ENCODE assay signal across 9 cellular contexts in the genomic region with DNA sequence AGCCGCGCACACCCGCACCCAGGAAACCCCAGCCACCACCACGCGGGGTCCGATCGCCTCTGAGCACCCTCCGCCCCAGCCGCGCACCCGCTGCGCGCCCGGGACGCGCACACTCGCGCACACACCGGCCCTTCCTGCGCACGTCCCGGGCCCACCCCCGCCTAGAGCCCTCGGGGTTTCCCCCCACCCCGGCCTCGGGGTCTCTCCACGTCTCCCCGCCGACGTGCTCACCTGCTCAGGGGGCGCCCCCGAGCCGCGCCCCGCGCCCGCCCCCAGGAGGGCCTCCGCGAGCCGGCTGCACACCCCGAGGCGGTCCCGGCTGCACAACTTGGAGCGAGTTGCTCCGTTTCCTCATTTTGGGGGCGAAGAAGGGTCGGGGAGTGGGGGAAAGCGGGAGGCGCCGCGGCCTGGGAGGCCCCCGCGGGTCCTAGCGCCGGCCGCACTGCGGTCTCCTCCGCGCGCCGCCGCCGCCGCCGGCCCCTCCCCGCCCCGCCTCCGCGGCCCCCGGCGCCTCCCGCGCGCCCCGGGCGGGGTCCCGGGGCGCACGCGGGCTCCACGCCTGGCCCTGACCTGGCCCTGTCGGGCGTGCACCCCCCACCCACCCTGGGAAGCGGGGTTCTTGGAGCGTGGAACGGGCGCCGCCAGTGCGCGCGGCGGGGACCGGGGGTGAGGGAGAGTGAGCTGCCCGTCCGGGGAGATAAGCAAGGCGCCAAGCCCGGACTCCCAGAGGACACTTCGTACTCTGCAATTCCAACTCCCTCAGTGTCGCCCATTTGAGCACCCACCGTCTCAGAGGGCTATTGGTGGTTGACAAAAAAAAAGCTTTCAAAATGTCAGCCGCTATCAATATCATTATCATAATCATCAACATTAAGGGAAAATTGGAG. TPM values are rescaled to one million over a fixed set of nuclear protein-coding genes. Genes with fewer than 3 reads are reported as not detected.
A peak's percentile ranks its signal among the peaks of the same experiment; 100 is the strongest.
DNase-seq lines count a peak whose midpoint lies in the region; ATAC-seq lines count a peak whose summit lies in the region.
"Had no signal": no experiment of that assay in that cellular context is flagged by ENCODE, and none has a peak within 500 bp of the region (broad histone marks: within the 10 kb centered on the region; RNA-seq: fewer than 3 reads in every experiment).

TSS of gene MATK (minus strand) at position 444 of the 887 bp plus-strand sequence. CDS start 1,246 bp downstream, outside the sequence.

- H3K4me1 Mint-ChIP-seq in activated CD4-positive, alpha-beta T cell treated with anti-CD3 and anti-CD28 coated beads, Interleukin-2, amount 10 ng/mL, durations not matched to agents 24 days and 14 days, result peaks cover 4% of the 10 kb centered on the region
- peaks cover 8 to 13% of the 10 kb centered on the region in 2 donors for H3K4me1 Mint-ChIP-seq in stimulated activated naive B cell treated with anti-CD40 and anti-IgM and Interleukin-4, amounts not matched to agents 10 μg/mL and 1 μg/mL and 100 μg/mL, for 72 hours

- H3K27me3 ChIP-seq in iPS-15b (ENCODE audit: control insufficient read depth, insufficient read depth, low read length), result peaks cover 6% of the 10 kb centered on the region

- H3K36me3 Mint-ChIP-seq in activated CD4-positive, alpha-beta T cell treated with anti-CD3 and anti-CD28 coated beads, Interleukin-2, amount 10 ng/mL, durations not matched to agents 24 days and 14 days (ENCODE audit: low read depth), result peaks cover 23% of the 10 kb centered on the region
- peaks cover 18 to 20% of the 10 kb centered on the region in 2 donors for H3K36me3 Mint-ChIP-seq in stimulated activated naive B cell treated with anti-CD40 and anti-IgM and Interleukin-4, amounts not matched to agents 10 μg/mL and 1 μg/mL and 100 μg/mL, for 72 hours

- H3K27me3 Mint-ChIP-seq in activated CD4-positive, alpha-beta T cell treated with anti-CD3 and anti-CD28 coated beads, Interleukin-2, amount 10 ng/mL, durations not matched to agents 24 days and 14 days, result peaks cover 16% of the 10 kb centered on the region
- H3K27me3 Mint-ChIP-seq in stimulated activated naive B cell treated with anti-CD40 and anti-IgM and Interleukin-4, amounts not matched to agents 10 μg/mL and 1 μg/mL and 100 μg/mL, for 72 hours, result peaks cover 5 to 6% of the 10 kb centered on the region in 2 donors

- H3K9me3 ChIP-seq in iPS-15b (ENCODE audit: control insufficient read depth, insufficient read depth, low read length), result peaks cover 12% of the 10 kb centered on the region

- peak within 1 kb of the TSS; percentile 84 for H3K4me3 Mint-ChIP-seq in activated CD4-positive, alpha-beta T cell treated with anti-CD3 and anti-CD28 coated beads, Interleukin-2, amount 10 ng/mL, durations not matched to agents 24 days and 14 days
- peak within 1 kb of the TSS; percentile 71 to 80 for H3K4me3 Mint-ChIP-seq in stimulated activated naive B cell treated with anti-CD40 and anti-IgM and Interleukin-4, amounts not matched to agents 10 μg/mL and 1 μg/mL and 100 μg/mL, for 72 hours

- intact Hi-C loops in activated CD4-positive, alpha-beta T cell treated with anti-CD3 and anti-CD28 coated beads, Interleukin-2, amount 10 ng/mL, durations not matched to agents 24 days and 14 days (cut with micrococcal nuclease), result loop anchor here (2.0 kb wide), 1 partner anchor 33 kb away; no protein-coding TSS in a partner anchor

- ATAC-seq in stimulated activated naive B cell treated with anti-CD40 and anti-IgM and Interleukin-4, amounts not matched to agents 10 μg/mL and 1 μg/mL and 100 μg/mL, for 72 hours (replicated peaks), result peak; percentile 63 to 64
- ATAC-seq in HG02885 (IDR thresholded peaks at IDR 0.05; ENCODE audit: poor library complexity, unreplicated experiment), result no peak

- DNase-seq in NCI-H748 (lab: John Stamatoyannopoulos, UW; ENCODE audit: unreplicated experiment), result peak; percentile 15
- DNase-seq in NCI-H748 treated with DMSO at 0.1 percent for 48 hours (lab: John Stamatoyannopoulos, UW), result no peak
- DNase-seq in activated CD4-positive, alpha-beta T cell treated with anti-CD3 and anti-CD28 coated beads, Interleukin-2, amount 10 ng/mL, durations not matched to agents 24 days and 14 days, result peak; percentile 68
- DNase-seq in stimulated activated naive B cell treated with anti-CD40 and anti-IgM and Interleukin-4, amounts not matched to agents 10 μg/mL and 1 μg/mL and 100 μg/mL, for 72 hours, result no peak
- no peak for DNase-seq in HuH-7 (ENCODE audit: low spot score)
- no peak for DNase-seq in NCI-H446 treated with DMSO at 0.1 percent for 48 hours (lab: John Stamatoyannopoulos, UW)
- DNase-seq: central memory CD4-positive, alpha-beta T cell had no signal

- H3K9me3 Mint-ChIP-seq in activated CD4-positive, alpha-beta T cell treated with anti-CD3 and anti-CD28 coated beads, Interleukin-2, amount 10 ng/mL, durations not matched to agents 24 days and 14 days, result peaks cover 12% of the 10 kb centered on the region
- H3K9me3 Mint-ChIP-seq in stimulated activated naive B cell treated with anti-CD40 and anti-IgM and Interleukin-4, amounts not matched to agents 10 μg/mL and 1 μg/mL and 100 μg/mL, for 72 hours, result peaks cover 16 to 18% of the 10 kb centered on the region in 2 donors

- H3K36me3 ChIP-seq in iPS-15b (ENCODE audit: control insufficient read depth, insufficient read depth, low read length), result peaks cover 5% of the 10 kb centered on the region

- H3K4me3 ChIP-seq in iPS-15b (ENCODE audit: low read depth, low read length), result peak within 1 kb of the TSS; percentile 81

- H3K9ac ChIP-seq in iPS-15b (ENCODE audit: low read depth, low read length), result peak within 1 kb of the TSS; percentile 54

- H3K27ac Mint-ChIP-seq in activated CD4-positive, alpha-beta T cell treated with anti-CD3 and anti-CD28 coated beads, Interleukin-2, amount 10 ng/mL, durations not matched to agents 24 days and 14 days, result peak within 1 kb of the TSS; percentile 75
- peak within 1 kb of the TSS; percentile 14 for H3K27ac Mint-ChIP-seq in stimulated activated naive B cell treated with anti-CD40 and anti-IgM and Interleukin-4, amounts not matched to agents 10 μg/mL and 1 μg/mL and 100 μg/mL, for 72 hours

- no peaks in the 10 kb centered on the region for H3K4me1 ChIP-seq in iPS-15b (ENCODE audit: control insufficient read depth, insufficient read depth, low read length)

RNA-seq across cellular contexts. Expression of gene MATK, which starts in this region (rescaled TPM):
- total RNA-seq in activated CD4-positive, alpha-beta T cell treated with anti-CD3 and anti-CD28 coated beads, Interleukin-2, amount 10 ng/mL, durations not matched to agents 24 days and 14 days, result 31.6 and 32.3 TPM in 2 replicates

Comparison
In these comparisons a context has a peak if more than half of its experiments do, and no peak if none do; other contexts are left out.
1. DNase-seq: peak in NCI-H748 (single experiment) and activated CD4-positive, alpha-beta T cell treated with anti-CD3 and anti-CD28 coated beads, Interleukin-2, amount 10 ng/mL, durations not matched to agents 24 days and 14 days (single experiment); none in NCI-H748 treated with DMSO at 0.1 percent for 48 hours (single experiment), stimulated activated naive B cell treated with anti-CD40 and anti-IgM and Interleukin-4, amounts not matched to agents 10 μg/mL and 1 μg/mL and 100 μg/mL, for 72 hours (single experiment), HuH-7 (single experiment) and NCI-H446 treated with DMSO at 0.1 percent for 48 hours (single experiment).